ENCODE assay signal across 2 cellular contexts in genomic region chr11:123264431-123264780, GRCh38.
TF ChIP-seq lines count a peak whose summit lies in the region.

No MANE protein-coding gene starts in this region.

TF ChIP-seq in IMR-90, 13 proteins besides CTCF, POLR2A, EP300 and RAD21 (continued from another document):
- no peak for TF ChIP-seq SMC3 (IDR thresholded peaks at IDR 0.05; ENCODE audit: low read depth, low read length)
- TF ChIP-seq MAFK (IDR thresholded peaks at IDR 0.05; ENCODE audit: low read depth, low read length) = no peak
- TF ChIP-seq BHLHE40 (IDR thresholded peaks at IDR 0.05; ENCODE audit: low read depth, low read length) = no peak
- TF ChIP-seq MXI1 (IDR thresholded peaks at IDR 0.05; ENCODE audit: borderline replicate concordance, low read depth, low read length) = no peak
- TF ChIP-seq CEBPB (IDR thresholded peaks at IDR 0.05; ENCODE audit: low read depth, low read length) = no peak
- TF ChIP-seq MAZ (IDR thresholded peaks at IDR 0.05; ENCODE audit: borderline replicate concordance, low read depth, low read length) = no peak
- no peak for TF ChIP-seq USF2 (IDR thresholded peaks at IDR 0.05; ENCODE audit: low read depth, low read length)
- TF ChIP-seq RFX5 (IDR thresholded peaks at IDR 0.05; ENCODE audit: low read depth, low read length) = no peak
- no peak for TF ChIP-seq CHD1 (IDR thresholded peaks at IDR 0.05; ENCODE audit: low read depth, low read length)

TF ChIP-seq in HEK293T, 16 proteins besides CTCF, POLR2A, EP300 and RAD21 (continued from another document):
- no peak for TF ChIP-seq CTBP1 (IDR thresholded peaks at IDR 0.05; ENCODE audit: borderline replicate concordance)
TF ChIP-seq in HEK293T: peak in this region for 0.
